11 cellular contexts compared by ENCODE assay signal in the genomic region with DNA sequence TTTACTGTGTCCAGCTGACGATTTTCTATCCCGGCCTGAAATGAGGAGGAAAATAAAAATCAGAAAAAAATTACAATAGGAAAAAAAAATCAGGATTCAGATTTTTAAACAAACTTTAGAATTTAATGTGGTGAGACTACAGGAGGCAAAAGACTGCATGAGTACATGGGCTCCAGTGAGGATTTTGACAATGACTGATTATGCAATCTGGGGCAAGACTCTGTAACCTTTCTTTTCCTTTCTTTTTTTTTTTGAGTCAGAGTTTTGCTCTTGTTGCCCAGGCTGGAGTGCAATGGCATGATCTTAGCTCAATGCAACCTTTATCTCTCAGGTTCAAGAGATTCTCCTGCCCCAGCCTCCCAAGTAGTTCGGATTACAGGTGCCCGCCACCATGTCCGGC. TPM values are rescaled to one million over a fixed set of nuclear protein-coding genes. Genes with fewer than 3 reads are reported as not detected.
DNase-seq lines count a peak whose midpoint lies in the region; ATAC-seq and TF ChIP-seq lines count a peak whose summit lies in the region.
"Had no signal": no experiment of that assay in that cellular context is flagged by ENCODE, and none has a peak within 500 bp of the region (broad histone marks: within the 10 kb centered on the region; RNA-seq: fewer than 3 reads in every experiment).

No MANE protein-coding gene starts in this region.

- H3K9me3 ChIP-seq in esophagus muscularis mucosa: no peaks in the 10 kb centered on the region

- no peak for TF ChIP-seq EP300 in esophagus muscularis mucosa (IDR thresholded peaks at IDR 0.05)

- no peak overlapping the region for H3K4me3 ChIP-seq in esophagus muscularis mucosa
- H3K4me3 ChIP-seq: skin epidermis had no signal

- peaks cover 15% of the 10 kb centered on the region for H3K4me1 Mint-ChIP-seq in HFFc6 (ENCODE audit: low read depth)
- peaks cover 20% of the 10 kb centered on the region for H3K4me1 Mint-ChIP-seq in activated T-helper 2 cell treated with anti-CD3 and anti-CD28 coated beads, Interferon-gamma antibody, Interleukin-2, Interleukin-4, amounts not matched to agents 10 μg/mL and 5 μg/mL and 100 μg/mL, durations not matched to agents 14 hours and 24 hours and 36 hours (ENCODE audit: low read depth)

- no peaks in the 10 kb centered on the region for H3K27me3 ChIP-seq in esophagus muscularis mucosa

- no peak overlapping the region for H3K27ac ChIP-seq in esophagus muscularis mucosa (replicated peaks in 1 of 4)

- peak; percentile 39 for DNase-seq in AG20443 (ENCODE audit: low spot score)
- peak; percentile 22 for DNase-seq in HFFc6
- no peak for DNase-seq in activated T-helper 2 cell treated with anti-CD3 and anti-CD28 coated beads, Interferon-gamma antibody, Interleukin-2, Interleukin-4, amounts not matched to agents 10 μg/mL and 5 μg/mL and 100 μg/mL, durations not matched to agents 14 hours and 24 hours and 36 hours (ENCODE audit: low spot score)
- peak; percentile 74 for DNase-seq in fibroblast of the conjunctiva (ENCODE audit: low read depth)
- DNase-seq in esophagus muscularis mucosa (ENCODE audit: extremely low spot score): no peak
- no peak for DNase-seq in SHP77 treated with DMSO at 0.1 percent for 48 hours (lab: John Stamatoyannopoulos, UW)
- no peak for DNase-seq in Kasumi-1 (lab: John Stamatoyannopoulos, UW)
- DNase-seq: cortex of kidney, NCI-H2227 treated with DMSO at 0.1 percent for 48 hours had no signal

- intact Hi-C loops in activated T-helper 2 cell treated with anti-CD3 and anti-CD28 coated beads, Interferon-gamma antibody, Interleukin-2, Interleukin-4, amounts not matched to agents 10 μg/mL and 5 μg/mL and 100 μg/mL, durations not matched to agents 14 hours and 24 hours and 36 hours (cut with micrococcal nuclease): no loop called here
- intact Hi-C loops in esophagus muscularis mucosa (cut with DNase I): no loop called here

- no peak for TF ChIP-seq POLR2A in esophagus muscularis mucosa (IDR thresholded peaks at IDR 0.05; ENCODE audit: low read depth)

- H3K4me1 ChIP-seq in esophagus muscularis mucosa: no peaks in the 10 kb centered on the region

- peak overlapping the region; percentile 86 for H3K27ac Mint-ChIP-seq in HFFc6
- H3K27ac Mint-ChIP-seq in activated T-helper 2 cell treated with anti-CD3 and anti-CD28 coated beads, Interferon-gamma antibody, Interleukin-2, Interleukin-4, amounts not matched to agents 10 μg/mL and 5 μg/mL and 100 μg/mL, durations not matched to agents 14 hours and 24 hours and 36 hours: peak overlapping the region; percentile 98

- H3K36me3 Mint-ChIP-seq in HFFc6 (ENCODE audit: low read depth): peaks cover 13% of the 10 kb centered on the region
- peaks cover 72% of the 10 kb centered on the region for H3K36me3 Mint-ChIP-seq in activated T-helper 2 cell treated with anti-CD3 and anti-CD28 coated beads, Interferon-gamma antibody, Interleukin-2, Interleukin-4, amounts not matched to agents 10 μg/mL and 5 μg/mL and 100 μg/mL, durations not matched to agents 14 hours and 24 hours and 36 hours (ENCODE audit: low read depth)

- ATAC-seq in HG02840 (IDR thresholded peaks at IDR 0.05; ENCODE audit: low FRiP score, unreplicated experiment): no peak

- peaks cover 30 to 90% (median 72%) of the 10 kb centered on the region in 4 donors for H3K36me3 ChIP-seq in esophagus muscularis mucosa

- 93% methylated on average over 5 of the region's 5 CpGs for WGBS in esophagus muscularis mucosa

- no peaks in the 10 kb centered on the region for H3K9me3 Mint-ChIP-seq in HFFc6
- H3K9me3 Mint-ChIP-seq in activated T-helper 2 cell treated with anti-CD3 and anti-CD28 coated beads, Interferon-gamma antibody, Interleukin-2, Interleukin-4, amounts not matched to agents 10 μg/mL and 5 μg/mL and 100 μg/mL, durations not matched to agents 14 hours and 24 hours and 36 hours: no peaks in the 10 kb centered on the region

- H3K4me3 Mint-ChIP-seq in HFFc6: peak overlapping the region; percentile 54; the same call in 1 of the 2 replicates
- no peak overlapping the region for H3K4me3 Mint-ChIP-seq in activated T-helper 2 cell treated with anti-CD3 and anti-CD28 coated beads, Interferon-gamma antibody, Interleukin-2, Interleukin-4, amounts not matched to agents 10 μg/mL and 5 μg/mL and 100 μg/mL, durations not matched to agents 14 hours and 24 hours and 36 hours (ENCODE audit: low read depth)

- H3K27me3 Mint-ChIP-seq in HFFc6 (ENCODE audit: insufficient read depth): no peaks in the 10 kb centered on the region
- H3K27me3 Mint-ChIP-seq in activated T-helper 2 cell treated with anti-CD3 and anti-CD28 coated beads, Interferon-gamma antibody, Interleukin-2, Interleukin-4, amounts not matched to agents 10 μg/mL and 5 μg/mL and 100 μg/mL, durations not matched to agents 14 hours and 24 hours and 36 hours (ENCODE audit: low read depth): no peaks in the 10 kb centered on the region

- TF ChIP-seq CTCF in HFFc6 (IDR thresholded peaks at IDR 0.05): no peak
- no peak for TF ChIP-seq CTCF in esophagus muscularis mucosa (IDR thresholded peaks at IDR 0.05)

RNA-seq across cellular contexts. Expression of gene SPG11, which starts 29.9 kb away (rescaled TPM):
- total RNA-seq in HFFc6 (2021; fragmentation: NEBNext Ultra II Directional; extraction: Animal tissue kit (Norgen Biotek cat#: 25700)): 10 to 100 TPM; 28.0 to 34.1 (median 31.2) TPM
- total RNA-seq in activated T-helper 2 cell treated with anti-CD3 and anti-CD28 coated beads, Interferon-gamma antibody, Interleukin-2, Interleukin-4, amounts not matched to agents 10 μg/mL and 5 μg/mL and 100 μg/mL, durations not matched to agents 14 hours and 24 hours and 36 hours: 71.2 and 75.8 TPM in 2 replicates
- 10 to 100 TPM; 40.4 to 80.6 (median 55.2) TPM for total RNA-seq in esophagus muscularis mucosa

Comparison
In these comparisons a context has a peak if more than half of its experiments do, and no peak if none do; other contexts are left out.
1. DNase-seq: peak in AG20443 (single experiment), HFFc6 (single experiment) and fibroblast of the conjunctiva (single experiment); none in activated T-helper 2 cell treated with anti-CD3 and anti-CD28 coated beads, Interferon-gamma antibody, Interleukin-2, Interleukin-4, amounts not matched to agents 10 μg/mL and 5 μg/mL and 100 μg/mL, durations not matched to agents 14 hours and 24 hours and 36 hours (single experiment), esophagus muscularis mucosa (single experiment), SHP77 treated with DMSO at 0.1 percent for 48 hours (single experiment) and Kasumi-1 (0 of 2).